In the genomic region with DNA sequence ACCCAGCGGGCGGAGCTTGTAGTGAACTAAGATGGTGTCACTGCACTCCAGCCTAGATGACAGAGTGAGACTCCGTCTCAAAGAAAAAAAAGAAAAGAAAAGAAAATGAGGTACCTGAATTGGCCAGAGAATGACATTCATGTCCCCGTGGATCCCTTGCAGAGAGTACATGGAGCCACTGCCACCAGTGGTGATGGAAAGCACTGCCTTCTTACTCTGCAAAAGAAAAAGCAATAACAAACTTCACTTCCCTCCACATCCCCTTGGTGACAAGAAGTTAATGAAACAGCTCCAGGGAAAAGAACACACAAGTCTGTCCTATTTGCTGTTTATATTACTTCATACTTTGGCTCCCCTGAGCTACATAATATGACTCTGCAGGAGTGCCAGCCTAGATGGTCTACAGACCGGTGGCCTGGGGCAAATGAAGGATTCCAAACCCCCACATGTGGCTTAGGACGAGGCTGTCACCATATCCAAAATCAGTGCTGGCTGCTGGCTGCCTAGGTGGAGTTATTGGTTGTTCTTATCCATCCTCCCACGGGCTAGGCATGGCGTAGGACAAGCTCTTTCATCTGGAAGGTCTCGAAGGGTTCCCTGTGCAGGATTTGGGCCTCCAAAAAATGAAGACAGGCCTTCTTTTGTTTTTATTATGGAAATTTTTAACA, we compare ENCODE assay signal across 16 cellular contexts. TPM values are rescaled to one million over a fixed set of nuclear protein-coding genes. Genes with fewer than 3 reads are reported as not detected.
DNase-seq lines count a peak whose midpoint lies in the region; ATAC-seq, FAIRE-seq and TF ChIP-seq lines count a peak whose summit lies in the region.
"Had no signal": no experiment of that assay in that cellular context is flagged by ENCODE, and none has a peak within 500 bp of the region (broad histone marks: within the 10 kb centered on the region; RNA-seq: fewer than 3 reads in every experiment).

No MANE protein-coding gene starts in this region.

- in situ Hi-C loops in HepG2 (cut with HindIII; ENCODE audit: extremely low pct_ligation_motif_present, low pct_unique_long_range_greater_than_20kb) = loop anchor here (5.0 kb wide), 1 partner anchor 39 kb away; the partner anchor contains the start of gene NOB1
- in situ Hi-C loops in Panc1 (cut with HindIII; ENCODE audit: low pct_unique_long_range_greater_than_20kb, low sequenced_read_pairs) = no loop called here

- no peaks in the 10 kb centered on the region for H4K20me1 ChIP-seq in HepG2 (ENCODE audit: insufficient read depth, low read length)

- no peak overlapping the region for H2AFZ ChIP-seq in HepG2 (ENCODE audit: low read length)

- no peaks in the 10 kb centered on the region for H3K79me2 ChIP-seq in HepG2 (ENCODE audit: insufficient read depth, low read length)

- intact Hi-C loops in HepG2 (cut with micrococcal nuclease; ENCODE audit: unreplicated experiment) = no loop called here
- intact Hi-C loops in right lobe of liver (cut with DNase I) = no loop called here
- intact Hi-C loops in Panc1 (cut with micrococcal nuclease; ENCODE audit: unreplicated experiment) = loop anchor here (5.0 kb wide), 1 partner anchor 39 kb away; the partner anchor contains the start of gene NOB1
- intact Hi-C loops in esophagus muscularis mucosa (cut with DNase I) = no loop called here
- intact Hi-C loops in sciatic nerve (cut with DNase I) = no loop called here

- TF ChIP-seq POLR2A in HepG2 (IDR thresholded peaks at IDR 0.05; ENCODE audit: insufficient read depth in 1 of 2, low read depth in 2 of 2, low read length in 2 of 2) (peak in 1 of 2 experiments; percentile 34; a peak in 1 of 4 replicates), right lobe of liver (IDR thresholded peaks at IDR 0.05) (no peak), esophagus muscularis mucosa (IDR thresholded peaks at IDR 0.05; ENCODE audit: low read depth) (no peak)

- 0 out of 2 replicates have a peak, but pooled peaks cover 1% of the 10 kb centered on the region for H3K4me1 ChIP-seq in HepG2 (ENCODE audit: insufficient read depth, low read length)
- peaks cover 0 to 11% (median 0%) of the 10 kb centered on the region in 4 donors for H3K4me1 ChIP-seq in right lobe of liver
- H3K4me1 ChIP-seq in Panc1 (ENCODE audit: control insufficient read depth, insufficient read depth, low read length) = no peaks in the 10 kb centered on the region
- H3K4me1 ChIP-seq in esophagus muscularis mucosa = peaks cover 6 to 42% (median 38%) of the 10 kb centered on the region in 4 donors

- no peak overlapping the region for H3K9ac ChIP-seq in HepG2 (ENCODE audit: insufficient read depth, low read depth, low read length)

- H3K9me3 ChIP-seq in HepG2 (ENCODE audit: low read length) (no peaks in the 10 kb centered on the region), right lobe of liver (no peaks in the 10 kb centered on the region), Panc1 (ENCODE audit: control insufficient read depth, insufficient read depth, low read depth, low read length) (no peaks in the 10 kb centered on the region), esophagus muscularis mucosa (no peaks in the 10 kb centered on the region)

- CTCF ChIA-PET in HepG2 (lab: Yijun Ruan, JAX; ENCODE audit: low intra/inter-chr PET ratio, low total read pairs) (no interaction called here), Panc1 (lab: Charles Lee) (no interaction called here)

- no peak for FAIRE-seq in HepG2 (lab: Jason Lieb, UNC)
- FAIRE-seq: H54 had no signal

- H3K36me3 ChIP-seq in HepG2 (replicated peaks in 1 of 2; ENCODE audit: control insufficient read depth in 1 of 2, insufficient read depth in 2 of 2, low read length in 2 of 2) (peaks cover 24 to 68% of the 10 kb centered on the region in 2 experiments), right lobe of liver (peaks cover 0 to 4% (median 0%) of the 10 kb centered on the region in 4 donors), Panc1 (ENCODE audit: control insufficient read depth, insufficient read depth, low read length) (peaks cover 12% of the 10 kb centered on the region), esophagus muscularis mucosa (peaks cover 22 to 85% (median 73%) of the 10 kb centered on the region in 4 donors)

- H3K4me2 ChIP-seq in HepG2 (ENCODE audit: low read depth, low read length) = no peak overlapping the region

- no peak for TF ChIP-seq CTCF in HepG2 (CRISPR knock-in tag; IDR thresholded peaks at IDR 0.05)
- TF ChIP-seq CTCF in right lobe of liver (IDR thresholded peaks at IDR 0.05) = no peak
- TF ChIP-seq CTCF in Panc1 (IDR thresholded peaks at IDR 0.05) = no peak
- TF ChIP-seq CTCF in esophagus muscularis mucosa (IDR thresholded peaks at IDR 0.05) = peak in 1 of 3 experiments; percentile 29

- H3K27ac ChIP-seq in HepG2 (ENCODE audit: extremely low read length, insufficient read depth, low read length) (no peak overlapping the region), right lobe of liver (no peak overlapping the region), Panc1 (ENCODE audit: low read length) (no peak overlapping the region), esophagus muscularis mucosa (replicated peaks in 1 of 4) (peak overlapping the region in 2 of 4 donors; percentile 16 to 33)

- WGBS in HepG2 (ENCODE audit: low lambda C conversion rate) = 96% methylated on average over 9 of the region's 9 CpGs
- 95% methylated on average over 3 of the region's 9 CpGs for WGBS in right lobe of liver (ENCODE audit: insufficient coverage, low coverage, low lambda C conversion rate, missing lambda C conversion rate)
- WGBS in esophagus muscularis mucosa = 80% methylated on average over 9 of the region's 9 CpGs

- no peaks in the 10 kb centered on the region for H3K27me3 ChIP-seq in HepG2 (ENCODE audit: control insufficient read depth in 1 of 2, insufficient read depth in 2 of 2, low read length in 2 of 2)
- H3K27me3 ChIP-seq in right lobe of liver = no peaks in the 10 kb centered on the region
- no peaks in the 10 kb centered on the region for H3K27me3 ChIP-seq in Panc1 (ENCODE audit: control insufficient read depth, insufficient read depth, low read length)
- no peaks in the 10 kb centered on the region for H3K27me3 ChIP-seq in esophagus muscularis mucosa

- BruUV-seq in HepG2 (replicated peaks; lab: Mats Ljungman, UMichigan) (no TSS peak), Panc1 (replicated peaks; lab: Mats Ljungman, UMichigan) (no TSS peak)

- POLR2A ChIA-PET in HepG2 (lab: Yijun Ruan, JAX) = interaction anchor here (0.8 to 1.0 kb wide), 3 partner anchors 11 to 49 kb away, joined by 3 to 8 read pairs (median 3); partner anchors contain the start of genes NOB1 and WWP2
- POLR2A ChIA-PET in Panc1 (lab: Charles Lee) = no interaction called here

- no peak overlapping the region for H3K4me3 ChIP-seq in HepG2 (replicated peaks in 1 of 3; ENCODE audit: insufficient read depth in 1 of 3, low read depth in 2 of 3, low read length in 3 of 3)
- no peak overlapping the region for H3K4me3 ChIP-seq in right lobe of liver
- no peak overlapping the region for H3K4me3 ChIP-seq in Panc1 (ENCODE audit: low read depth in 2 of 2, low read length in 2 of 2)
- H3K4me3 ChIP-seq in esophagus muscularis mucosa = no peak overlapping the region

- TF ChIP-seq EP300 in HepG2 (IDR thresholded peaks at IDR 0.05; ENCODE audit: low read depth in 2 of 2, low read length in 2 of 2) (no peak), HepG2 (CRISPR knock-in tag; IDR thresholded peaks at IDR 0.05; ENCODE audit: borderline replicate concordance) (no peak), esophagus muscularis mucosa (IDR thresholded peaks at IDR 0.05) (no peak)

- DNase-seq in HepG2 (ENCODE audit: low spot score) (no peak), right lobe of liver (no peak), Panc1 (ENCODE audit: low read depth, low spot score) (no peak), esophagus muscularis mucosa (ENCODE audit: extremely low spot score) (peak; percentile 55), renal cortical epithelial cell (ENCODE audit: low read depth) (peak; percentile 50), sciatic nerve (ENCODE audit: low spot score) (no peak), NCI-H82 (lab: John Stamatoyannopoulos, UW) (no peak)
- DNase-seq: CD4-positive, CD25-positive, alpha-beta regulatory T cell; NCI-H1417; NCI-H187 treated with DMSO at 0.1 percent for 48 hours; NCI-H446; NCI-H69; OCI-M1 had no signal

- TF ChIP-seq RAD21 in HepG2 (CRISPR knock-in tag; IDR thresholded peaks at IDR 0.05) = no peak

- ATAC-seq in HepG2 = peak; percentile 33
- ATAC-seq in right lobe of liver = no peak
- ATAC-seq in Panc1 = 0 out of 2 replicates have a peak, but pooled peaks have one; percentile 28
- ATAC-seq in HG02610 (IDR thresholded peaks at IDR 0.05; ENCODE audit: unreplicated experiment) = no peak
- ATAC-seq in sciatic nerve = no peak
- ATAC-seq: Right ventricle myocardium inferior had no signal

RNA-seq across cellular contexts. Expression of gene NQO1, which starts 13.3 kb away (rescaled TPM):
- total RNA-seq in HepG2 (2016; rRNA removed; fragmentation: Illumina TruSeq; extraction: Trizol) (1,060 and 1,621 TPM in 2 replicates), right lobe of liver (10 to 100 TPM in 3 of 6 experiments, 1 to 10 TPM in 3; 1.5 to 26.6 (median 8.5) TPM), Panc1 (2021; ENCODE audit: unreplicated experiment) (147 TPM), esophagus muscularis mucosa (100 to 1,000 TPM in 2 of 4 donors, 10 to 100 TPM in 2; 54.5 to 114 (median 96.3) TPM), renal cortical epithelial cell (109 and 186 TPM in 2 replicates), sciatic nerve (58.9 TPM)
- total RNA-seq in HepG2 (2016; cell fraction: cytosol; rRNA removed; fragmentation: Illumina TruSeq; extraction: Trizol; ENCODE audit: low read depth) = 149 and 161 TPM in 2 replicates
- 1,077 and 1,733 TPM in 2 replicates for total RNA-seq in HepG2 (2016; cell fraction: insoluble cytoplasmic fraction; rRNA removed; fragmentation: Illumina TruSeq; extraction: Trizol)
- total RNA-seq in HepG2 (2016; cell fraction: membrane; rRNA removed; fragmentation: Illumina TruSeq; extraction: Trizol) = 191 and 197 TPM in 2 replicates
- total RNA-seq in HepG2 (2016; cell fraction: nucleus; rRNA removed; fragmentation: Illumina TruSeq; extraction: Trizol) = 379 and 382 TPM in 2 replicates
- 304 and 464 TPM in 2 replicates for polyA plus RNA-seq in HepG2 (2011; rRNA removed)
- 354 and 445 TPM in 2 replicates for polyA plus RNA-seq in HepG2 (2011; cell fraction: cytosol; rRNA removed)
- 76.3 and 83.7 TPM in 2 replicates for polyA plus RNA-seq in HepG2 (2011; cell fraction: nucleus; rRNA removed)
- polyA plus RNA-seq in HepG2 (2012) = 328 and 393 TPM in 2 replicates
- polyA plus RNA-seq in HepG2 (2016; cell fraction: cytosol; fragmentation: Illumina TruSeq; extraction: Trizol; ENCODE audit: low read depth) = 156 and 179 TPM in 2 replicates
- 1,625 and 1,852 TPM in 2 replicates for polyA plus RNA-seq in HepG2 (2016; cell fraction: insoluble cytoplasmic fraction; fragmentation: Illumina TruSeq; extraction: Trizol; ENCODE audit: low read depth)
- 151 and 153 TPM in 2 replicates for polyA plus RNA-seq in HepG2 (2016; cell fraction: membrane; fragmentation: Illumina TruSeq; extraction: Trizol; ENCODE audit: low read depth)
- 546 and 575 TPM in 2 replicates for polyA plus RNA-seq in HepG2 (2016; cell fraction: nucleus; fragmentation: Illumina TruSeq; extraction: Trizol; ENCODE audit: insufficient read depth, low read depth)
- 222 and 280 TPM in 2 replicates for polyA minus RNA-seq in HepG2 (2011; rRNA and poly(A)+ RNA removed; ENCODE audit: low replicate concordance)
- polyA minus RNA-seq in HepG2 (2011; cell fraction: cytosol; rRNA and poly(A)+ RNA removed) = 119 and 160 TPM in 2 replicates
- polyA minus RNA-seq in HepG2 (2011; cell fraction: nucleus; rRNA and poly(A)+ RNA removed) = 42.0 and 49.5 TPM in 2 replicates
- polyA plus RNA-seq in Panc1 (2012; ENCODE audit: insufficient read length) = 203 TPM

RNA-seq across cellular contexts. Expression of gene NOB1, which starts 41.7 kb away (rescaled TPM):
- total RNA-seq in HepG2 (2016; rRNA removed; fragmentation: Illumina TruSeq; extraction: Trizol) (47.1 and 83.5 TPM in 2 replicates), right lobe of liver (10 to 100 TPM; 15.5 to 19.5 (median 16.6) TPM), Panc1 (2021; ENCODE audit: unreplicated experiment) (48.3 TPM), esophagus muscularis mucosa (10 to 100 TPM; 22.4 to 39.2 (median 30.3) TPM), renal cortical epithelial cell (9.9 and 23.4 TPM in 2 replicates), sciatic nerve (32.6 TPM)
- total RNA-seq in HepG2 (2016; cell fraction: cytosol; rRNA removed; fragmentation: Illumina TruSeq; extraction: Trizol; ENCODE audit: low read depth) = 30.5 and 33.0 TPM in 2 replicates
- total RNA-seq in HepG2 (2016; cell fraction: insoluble cytoplasmic fraction; rRNA removed; fragmentation: Illumina TruSeq; extraction: Trizol) = 48.8 and 85.3 TPM in 2 replicates
- 54.4 and 54.7 TPM in 2 replicates for total RNA-seq in HepG2 (2016; cell fraction: membrane; rRNA removed; fragmentation: Illumina TruSeq; extraction: Trizol)
- total RNA-seq in HepG2 (2016; cell fraction: nucleus; rRNA removed; fragmentation: Illumina TruSeq; extraction: Trizol) = 37.1 and 40.2 TPM in 2 replicates
- 159 and 162 TPM in 2 replicates for polyA plus RNA-seq in HepG2 (2011; rRNA removed)
- 187 and 245 TPM in 2 replicates for polyA plus RNA-seq in HepG2 (2011; cell fraction: cytosol; rRNA removed)
- polyA plus RNA-seq in HepG2 (2011; cell fraction: nucleus; rRNA removed) = 97.8 and 101 TPM in 2 replicates
- 151 and 164 TPM in 2 replicates for polyA plus RNA-seq in HepG2 (2012)
- 53.6 and 57.2 TPM in 2 replicates for polyA plus RNA-seq in HepG2 (2016; cell fraction: cytosol; fragmentation: Illumina TruSeq; extraction: Trizol; ENCODE audit: low read depth)
- 224 and 233 TPM in 2 replicates for polyA plus RNA-seq in HepG2 (2016; cell fraction: insoluble cytoplasmic fraction; fragmentation: Illumina TruSeq; extraction: Trizol; ENCODE audit: low read depth)
- polyA plus RNA-seq in HepG2 (2016; cell fraction: membrane; fragmentation: Illumina TruSeq; extraction: Trizol; ENCODE audit: low read depth) = 81.4 and 91.5 TPM in 2 replicates
- 100 and 106 TPM in 2 replicates for polyA plus RNA-seq in HepG2 (2016; cell fraction: nucleus; fragmentation: Illumina TruSeq; extraction: Trizol; ENCODE audit: insufficient read depth, low read depth)
- 115 and 322 TPM in 2 replicates for polyA minus RNA-seq in HepG2 (2011; rRNA and poly(A)+ RNA removed; ENCODE audit: low replicate concordance)
- polyA minus RNA-seq in HepG2 (2011; cell fraction: cytosol; rRNA and poly(A)+ RNA removed) = 172 TPM in 2 replicates
- polyA minus RNA-seq in HepG2 (2011; cell fraction: nucleus; rRNA and poly(A)+ RNA removed) = 70.4 and 93.7 TPM in 2 replicates
- 58.5 TPM for polyA plus RNA-seq in Panc1 (2012; ENCODE audit: insufficient read length)

RNA-seq across cellular contexts. Expression of gene WWP2, which starts 49.1 kb away (rescaled TPM):
- 28.2 and 31.9 TPM in 2 replicates for total RNA-seq in HepG2 (2016; rRNA removed; fragmentation: Illumina TruSeq; extraction: Trizol)
- total RNA-seq in HepG2 (2016; cell fraction: cytosol; rRNA removed; fragmentation: Illumina TruSeq; extraction: Trizol; ENCODE audit: low read depth) = 18.6 and 20.3 TPM in 2 replicates
- 25.4 and 28.2 TPM in 2 replicates for total RNA-seq in HepG2 (2016; cell fraction: insoluble cytoplasmic fraction; rRNA removed; fragmentation: Illumina TruSeq; extraction: Trizol)
- total RNA-seq in HepG2 (2016; cell fraction: membrane; rRNA removed; fragmentation: Illumina TruSeq; extraction: Trizol) = 17.7 and 18.1 TPM in 2 replicates
- 36.0 and 41.1 TPM in 2 replicates for total RNA-seq in HepG2 (2016; cell fraction: nucleus; rRNA removed; fragmentation: Illumina TruSeq; extraction: Trizol)
- 11.4 and 13.6 TPM in 2 replicates for polyA plus RNA-seq in HepG2 (2011; rRNA removed)
- polyA plus RNA-seq in HepG2 (2011; cell fraction: cytosol; rRNA removed) = 7.5 and 8.1 TPM in 2 replicates
- 45.3 and 46.4 TPM in 2 replicates for polyA plus RNA-seq in HepG2 (2011; cell fraction: nucleus; rRNA removed)
- polyA plus RNA-seq in HepG2 (2012) = 25.4 and 26.4 TPM in 2 replicates
- 3.6 and 3.7 TPM in 2 replicates for polyA plus RNA-seq in HepG2 (2016; cell fraction: cytosol; fragmentation: Illumina TruSeq; extraction: Trizol; ENCODE audit: low read depth)
- polyA plus RNA-seq in HepG2 (2016; cell fraction: insoluble cytoplasmic fraction; fragmentation: Illumina TruSeq; extraction: Trizol; ENCODE audit: low read depth) = 23.4 and 32.9 TPM in 2 replicates
- polyA plus RNA-seq in HepG2 (2016; cell fraction: membrane; fragmentation: Illumina TruSeq; extraction: Trizol; ENCODE audit: low read depth) = 9.8 and 10.7 TPM in 2 replicates
- 61.5 and 63.2 TPM in 2 replicates for polyA plus RNA-seq in HepG2 (2016; cell fraction: nucleus; fragmentation: Illumina TruSeq; extraction: Trizol; ENCODE audit: insufficient read depth, low read depth)
- 17.8 and 29.5 TPM in 2 replicates for polyA minus RNA-seq in HepG2 (2011; rRNA and poly(A)+ RNA removed; ENCODE audit: low replicate concordance)
- polyA minus RNA-seq in HepG2 (2011; cell fraction: cytosol; rRNA and poly(A)+ RNA removed) = 12.8 and 16.9 TPM in 2 replicates
- polyA minus RNA-seq in HepG2 (2011; cell fraction: nucleus; rRNA and poly(A)+ RNA removed) = 37.2 and 39.9 TPM in 2 replicates
- total RNA-seq in right lobe of liver = 10 to 100 TPM; 18.1 to 24.6 (median 22.4) TPM
- total RNA-seq in Panc1 (2021; ENCODE audit: unreplicated experiment) = 22.8 TPM
- 14.1 TPM for polyA plus RNA-seq in Panc1 (2012; ENCODE audit: insufficient read length)
- total RNA-seq in esophagus muscularis mucosa = 10 to 100 TPM; 21.9 to 32.8 (median 27.8) TPM
- total RNA-seq in renal cortical epithelial cell = 19.8 and 36.5 TPM in 2 replicates
- total RNA-seq in sciatic nerve = 91.5 TPM

Comparison
In these comparisons a context has a peak if more than half of its experiments do, and no peak if none do; other contexts are left out.
1. ATAC-seq: peak in HepG2 (single experiment) and Panc1 (single experiment); none in right lobe of liver (0 of 4), HG02610 (single experiment) and sciatic nerve (single experiment).
2. DNase-seq: peak in esophagus muscularis mucosa (single experiment) and renal cortical epithelial cell (single experiment); none in HepG2 (single experiment), right lobe of liver (0 of 3), Panc1 (single experiment), sciatic nerve (single experiment) and NCI-H82 (single experiment).